12 cellular contexts compared by ENCODE assay signal in the genomic region with DNA sequence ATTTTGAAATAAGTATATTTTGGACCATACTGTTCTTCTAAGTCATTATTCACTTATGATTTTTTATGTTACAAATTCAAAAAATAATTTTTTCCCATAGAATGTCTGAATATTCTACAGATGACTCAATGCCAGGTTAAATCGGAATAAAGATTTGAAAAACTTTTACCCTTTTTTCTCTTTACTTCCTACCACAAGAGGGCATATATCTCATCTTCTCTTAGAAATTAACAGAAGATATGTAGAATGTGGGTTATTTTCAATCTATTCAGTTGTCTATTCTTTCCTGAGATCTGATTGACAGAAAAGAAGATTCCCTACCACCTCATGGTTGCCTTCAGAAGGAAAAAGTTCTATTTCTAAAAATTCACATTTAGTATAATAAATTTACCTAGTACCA. TPM values are rescaled to one million over a fixed set of nuclear protein-coding genes. Genes with fewer than 3 reads are reported as not detected.
DNase-seq lines count a peak whose midpoint lies in the region; ATAC-seq, FAIRE-seq and TF ChIP-seq lines count a peak whose summit lies in the region.
"Had no signal": no experiment of that assay in that cellular context is flagged by ENCODE, and none has a peak within 500 bp of the region (broad histone marks: within the 10 kb centered on the region; RNA-seq: fewer than 3 reads in every experiment).

No MANE protein-coding gene starts in this region.

- H3K9ac ChIP-seq in keratinocyte (ENCODE audit: control insufficient read depth, extremely low read depth, insufficient read depth, low read length): no peak overlapping the region

- TF ChIP-seq CTCF in keratinocyte (optimal IDR thresholded peaks at IDR 0.05 in 1 of 3, IDR thresholded peaks at IDR 0.05 in 1 of 3, conservative IDR thresholded peaks at IDR 0.05 in 1 of 3; ENCODE audit: extremely low read depth in 1 of 3, insufficient read depth in 2 of 3, low read length in 3 of 3) (peak in 2 of 3 experiments; percentile 12 to 14), stomach (IDR thresholded peaks at IDR 0.05) (peak in 1 of 7 experiments; percentile 16), BE2C (IDR thresholded peaks at IDR 0.05; ENCODE audit: low read depth, low read length) (no peak), Calu3 (IDR thresholded peaks at IDR 0.05; ENCODE audit: unreplicated experiment) (no peak)

- TF ChIP-seq EP300 in stomach (IDR thresholded peaks at IDR 0.05): no peak

- no peak overlapping the region for H3K4me3 ChIP-seq in keratinocyte (ENCODE audit: control insufficient read depth in 2 of 3, extremely low read depth in 1 of 3, insufficient read depth in 2 of 3, low read depth in 1 of 3, low read length in 3 of 3)
- no peak overlapping the region for H3K4me3 ChIP-seq in stomach
- H3K4me3 ChIP-seq in BE2C (ENCODE audit: low read depth, low read length): no peak overlapping the region

- DNase-seq in ACHN (peak; percentile 38), HCEC 1CT (peak; percentile 20), keratinocyte (ENCODE audit: low read depth, low spot score) (no peak), stomach (no peak), BE2C (no peak), Calu3 (no peak)
- DNase-seq: NCI-H510A treated with DMSO at 0.1 percent for 48 hours, T-helper 2 cell had no signal

- no peaks in the 10 kb centered on the region for H3K9me1 ChIP-seq in keratinocyte (ENCODE audit: control insufficient read depth, extremely low read depth, insufficient read depth, low read length)

- no peak overlapping the region for H3K27ac Mint-ChIP-seq in Calu3 (ENCODE audit: unreplicated experiment)

- no peaks in the 10 kb centered on the region for H3K27me3 ChIP-seq in keratinocyte (ENCODE audit: control insufficient read depth, extremely low read depth, insufficient read depth, low read length)
- no peaks in the 10 kb centered on the region for H3K27me3 ChIP-seq in stomach
- H3K27me3 ChIP-seq in BE2C: no peaks in the 10 kb centered on the region

- no peaks in the 10 kb centered on the region for H3K27me3 Mint-ChIP-seq in Calu3 (ENCODE audit: unreplicated experiment)

- H3K4me2 ChIP-seq in keratinocyte (ENCODE audit: control insufficient read depth, extremely low read depth, insufficient read depth, low read depth, low read length): no peak overlapping the region

- intact Hi-C loops in stomach (cut with DNase I; ENCODE audit: low total_unique reads) (no loop called here), Calu3 (cut with micrococcal nuclease; ENCODE audit: unreplicated experiment) (loop anchor here (1.0 to 10.0 kb wide), 3 partner anchors 221 to 481 kb away; no protein-coding TSS in a partner anchor)

- no peaks in the 10 kb centered on the region for H3K9me3 Mint-ChIP-seq in Calu3 (ENCODE audit: low read depth, unreplicated experiment)

- H3K4me3 Mint-ChIP-seq in Calu3 (ENCODE audit: low read depth, unreplicated experiment): no peak overlapping the region

- no peaks in the 10 kb centered on the region for H4K20me1 ChIP-seq in keratinocyte (ENCODE audit: control insufficient read depth, extremely low read depth, insufficient read depth, low read length)

- H3K4me1 Mint-ChIP-seq in Calu3 (ENCODE audit: low read depth, unreplicated experiment): peaks cover under 1% of the 10 kb centered on the region

- no peak overlapping the region for H3K27ac ChIP-seq in keratinocyte (ENCODE audit: control insufficient read depth, insufficient read depth, low read length)
- H3K27ac ChIP-seq in stomach: no peak overlapping the region

- no peaks in the 10 kb centered on the region for H3K79me2 ChIP-seq in keratinocyte (ENCODE audit: control insufficient read depth, insufficient read depth, low read length)

- no peaks in the 10 kb centered on the region for H3K36me3 Mint-ChIP-seq in Calu3 (ENCODE audit: insufficient read depth, unreplicated experiment)

- FAIRE-seq in TTC549 (lab: Jason Lieb, UNC): peak; percentile 79
- FAIRE-seq in keratinocyte (lab: Jason Lieb, UNC): no peak
- FAIRE-seq: bronchial epithelial cell, GM18507 had no signal

- H3K4me1 ChIP-seq in keratinocyte (ENCODE audit: control insufficient read depth, extremely low read depth, insufficient read depth, low read length) (no peaks in the 10 kb centered on the region), stomach (peaks cover 11 to 29% (median 20%) of the 10 kb centered on the region in 4 donors), BE2C (no peaks in the 10 kb centered on the region)

- 76 to 88% (median 82%) methylated on average over 1 of the region's 1 CpG for WGBS in stomach, 5 donors

- in situ Hi-C loops in ACHN (cut with HindIII; ENCODE audit: low pct_ligation_motif_present, low pct_unique_long_range_greater_than_20kb, low sequenced_read_pairs): loop anchor here (25.0 kb wide), 1 partner anchor 354 kb away; no protein-coding TSS in a partner anchor

- no peak for TF ChIP-seq POLR2A in stomach (IDR thresholded peaks at IDR 0.05)

- dilution Hi-C loops in keratinocyte (cut with MboI; ENCODE audit: extremely low pct_ligation_motif_present, low sequenced_read_pairs): no loop called here

- CTCF ChIA-PET in Calu3 (lab: Charles Lee): interaction anchor here (0.9 to 1.8 kb wide), 2 partner anchors 25 to 360 kb away, joined by 3 to 7 read pairs; no protein-coding TSS in a partner anchor

- H2AFZ ChIP-seq in keratinocyte (ENCODE audit: control insufficient read depth, low read length): no peak overlapping the region

- no peak for ATAC-seq in HG03520 (IDR thresholded peaks at IDR 0.05; ENCODE audit: unreplicated experiment)

- H3K36me3 ChIP-seq in keratinocyte (ENCODE audit: control insufficient read depth in 2 of 2, extremely low read depth in 1 of 2, insufficient read depth in 2 of 2, low read length in 2 of 2): no peaks in the 10 kb centered on the region
- H3K36me3 ChIP-seq in stomach: no peaks in the 10 kb centered on the region
- no peaks in the 10 kb centered on the region for H3K36me3 ChIP-seq in BE2C

- no TSS peak for BruUV-seq in Calu3 (replicated peaks; lab: Mats Ljungman, UMichigan)

- H3K9me3 ChIP-seq in keratinocyte (ENCODE audit: control insufficient read depth, low read depth, low read length) (no peaks in the 10 kb centered on the region), stomach (no peaks in the 10 kb centered on the region), BE2C (no peaks in the 10 kb centered on the region)

RNA-seq across cellular contexts. Expression of a gene that starts 53.0 kb away (rescaled TPM):
- polyA plus RNA-seq in keratinocyte: 10.7 to 21.2 TPM (median 11.3 TPM) in 3 replicates
- 7.6 TPM for polyA plus RNA-seq in keratinocyte (2011; ENCODE audit: low read depth)
- polyA plus RNA-seq in keratinocyte (2011; cell fraction: cytosol; rRNA removed): 8.4 and 15.4 TPM in 2 replicates
- polyA plus RNA-seq in keratinocyte (2011; cell fraction: nucleus; rRNA removed): 9.6 and 10.9 TPM in 2 replicates
- 8.3 and 12.1 TPM in 2 replicates for polyA plus RNA-seq in keratinocyte (2012; ENCODE audit: low replicate concordance)
- 7.1 to 27.5 TPM (median 15.6 TPM) in 3 replicates for polyA minus RNA-seq in keratinocyte
- polyA minus RNA-seq in keratinocyte (2011; cell fraction: cytosol; rRNA and poly(A)+ RNA removed): 49.3 TPM
- 16.0 and 29.9 TPM in 2 replicates for polyA minus RNA-seq in keratinocyte (2011; cell fraction: nucleus; rRNA and poly(A)+ RNA removed)
- 10 to 100 TPM in 4 of 5 donors, 1 to 10 TPM in 1; 4.6 to 62.4 (median 49.0) TPM for total RNA-seq in stomach
- 10 to 100 TPM; 10.8 to 15.5 (median 12.8) TPM for polyA plus RNA-seq in stomach
- 0.08 TPM for polyA plus RNA-seq in BE2C (2012; ENCODE audit: insufficient read depth, insufficient read length, low read depth)
- 29.9 and 34.5 TPM in 2 replicates for total RNA-seq in Calu3 (2022)

Comparison
In these comparisons a context has a peak if more than half of its experiments do, and no peak if none do; other contexts are left out.
1. DNase-seq: peak in ACHN (single experiment) and HCEC 1CT (single experiment); none in keratinocyte (single experiment), stomach (single experiment), BE2C (single experiment) and Calu3 (single experiment).
2. CTCF ChIP-seq: peak in keratinocyte (2 of 3); none in BE2C (single experiment) and Calu3 (single experiment).